ENCODE assay signal across 23 cellular contexts in genomic region chr7:14786314-14786895, GRCh38.
"Had no signal": no experiment of that assay in that cellular context is flagged by ENCODE, and none has a peak within 500 bp of the region (broad histone marks: within the 10 kb centered on the region; RNA-seq: fewer than 3 reads in every experiment).

No MANE protein-coding gene starts in this region.

- H3K27me3 ChIP-seq: breast epithelium, colonic mucosa, spleen, uterus had no signal

- H3K4me1 ChIP-seq: breast epithelium, colonic mucosa, spleen, uterus had no signal

- DNase-seq: activated CD4-positive, alpha-beta T cell treated with anti-CD3 and anti-CD28 coated beads, Interleukin-2, amount 50 U/mL, for 1 hour; activated CD8-positive, alpha-beta memory T cell treated with anti-CD3 and anti-CD28 coated beads, Interleukin-2, amount 10 ng/mL, durations not matched to agents 7 days and 5 days; activated CD8-positive, alpha-beta T cell treated with anti-CD3 and anti-CD28 coated beads, Interleukin-2, amount 10 ng/mL, durations not matched to agents 7 days and 5 days; activated naive CD8-positive, alpha-beta T cell treated with anti-CD3 and anti-CD28 coated beads, Interleukin-2, amount 50 U/mL, for 24 hours; activated T-cell treated with anti-CD3 and anti-CD28 coated beads, Interleukin-2, amount 50 U/mL, for 48 hours; colonic mucosa; effector CD8-positive, alpha-beta T cell; hippocampal formation; midbrain; naive thymus-derived CD8-positive, alpha-beta T cell; occipital lobe; spleen; T-helper 2 cell; trophoblast cell; uterus had no signal

- H3K9me3 ChIP-seq: breast epithelium, colonic mucosa, spleen, thoracic aorta, uterus had no signal

- H3K27ac Mint-ChIP-seq: activated CD8-positive, alpha-beta memory T cell treated with anti-CD3 and anti-CD28 coated beads, Interleukin-2, amount 10 ng/mL, durations not matched to agents 7 days and 5 days; activated CD8-positive, alpha-beta T cell treated with anti-CD3 and anti-CD28 coated beads, Interleukin-2, amount 10 ng/mL, durations not matched to agents 7 days and 5 days; activated naive CD4-positive, alpha-beta T cell treated with anti-CD3 and anti-CD28 coated beads, Interleukin-2, amount 50 U/mL, for 24 hours; activated naive CD8-positive, alpha-beta T cell treated with anti-CD3 and anti-CD28 coated beads, Interleukin-2, amount 50 U/mL, for 24 hours; activated T-helper 2 cell treated with anti-CD3 and anti-CD28 coated beads, Interferon-gamma antibody, Interleukin-2, Interleukin-4, amounts not matched to agents 10 μg/mL and 5 μg/mL and 100 μg/mL, durations not matched to agents 14 hours and 24 hours and 36 hours; naive thymus-derived CD8-positive, alpha-beta T cell; stimulated activated naive CD8-positive, alpha-beta T cell treated with anti-CD3 and anti-CD28 coated beads, Interleukin-15, Interleukin-2, amounts not matched to agents 100 ng/mL and 50 ng/mL, for 24 hours had no signal

- ATAC-seq: activated CD8-positive, alpha-beta memory T cell treated with anti-CD3 and anti-CD28 coated beads, Interleukin-2, amount 10 ng/mL, durations not matched to agents 7 days and 5 days; activated CD8-positive, alpha-beta T cell treated with anti-CD3 and anti-CD28 coated beads, Interleukin-2, amount 10 ng/mL, durations not matched to agents 7 days and 5 days; activated naive CD8-positive, alpha-beta T cell treated with anti-CD3 and anti-CD28 coated beads, Interleukin-2, amount 50 U/mL, for 24 hours; naive thymus-derived CD8-positive, alpha-beta T cell; right cardiac atrium had no signal

- H3K4me1 Mint-ChIP-seq: activated CD8-positive, alpha-beta memory T cell treated with anti-CD3 and anti-CD28 coated beads, Interleukin-2, amount 10 ng/mL, durations not matched to agents 7 days and 5 days; activated naive CD4-positive, alpha-beta T cell treated with anti-CD3 and anti-CD28 coated beads, Interleukin-2, amount 50 U/mL, for 24 hours; activated naive CD8-positive, alpha-beta T cell treated with anti-CD3 and anti-CD28 coated beads, Interleukin-2, amount 50 U/mL, for 24 hours; central memory CD8-positive, alpha-beta T cell; naive thymus-derived CD8-positive, alpha-beta T cell; neural crest cell had no signal

- H3K4me3 Mint-ChIP-seq: activated CD8-positive, alpha-beta memory T cell treated with anti-CD3 and anti-CD28 coated beads, Interleukin-2, amount 10 ng/mL, durations not matched to agents 7 days and 5 days; activated CD8-positive, alpha-beta T cell treated with anti-CD3 and anti-CD28 coated beads, Interleukin-2, amount 10 ng/mL, durations not matched to agents 7 days and 5 days; activated naive CD4-positive, alpha-beta T cell treated with anti-CD3 and anti-CD28 coated beads, Interleukin-2, amount 50 U/mL, for 24 hours; activated naive CD8-positive, alpha-beta T cell treated with anti-CD3 and anti-CD28 coated beads, Interleukin-2, amount 50 U/mL, for 24 hours; central memory CD8-positive, alpha-beta T cell; naive thymus-derived CD8-positive, alpha-beta T cell; neural crest cell; stimulated activated naive CD8-positive, alpha-beta T cell treated with anti-CD3 and anti-CD28 coated beads, Interleukin-15, Interleukin-2, amounts not matched to agents 100 ng/mL and 50 ng/mL, for 24 hours had no signal

- H3K4me3 ChIP-seq: breast epithelium, colonic mucosa, spleen, thoracic aorta, uterus had no signal

- H3K36me3 ChIP-seq: breast epithelium, colonic mucosa, spleen, thoracic aorta, uterus had no signal

- H3K27ac ChIP-seq: breast epithelium, colonic mucosa, spleen, thoracic aorta, uterus had no signal

- H3K36me3 Mint-ChIP-seq: activated CD8-positive, alpha-beta memory T cell treated with anti-CD3 and anti-CD28 coated beads, Interleukin-2, amount 10 ng/mL, durations not matched to agents 7 days and 5 days; activated naive CD4-positive, alpha-beta T cell treated with anti-CD3 and anti-CD28 coated beads, Interleukin-2, amount 50 U/mL, for 24 hours; naive thymus-derived CD8-positive, alpha-beta T cell had no signal

- H3K9me3 Mint-ChIP-seq: activated naive CD4-positive, alpha-beta T cell treated with anti-CD3 and anti-CD28 coated beads, Interleukin-2, amount 50 U/mL, for 24 hours; activated T-helper 2 cell treated with anti-CD3 and anti-CD28 coated beads, Interferon-gamma antibody, Interleukin-2, Interleukin-4, amounts not matched to agents 10 μg/mL and 5 μg/mL and 100 μg/mL, durations not matched to agents 14 hours and 24 hours and 36 hours; central memory CD8-positive, alpha-beta T cell; neural crest cell; stimulated activated naive CD8-positive, alpha-beta T cell treated with anti-CD3 and anti-CD28 coated beads, Interleukin-15, Interleukin-2, amounts not matched to agents 100 ng/mL and 50 ng/mL, for 24 hours had no signal

- H3K27me3 Mint-ChIP-seq: activated CD8-positive, alpha-beta memory T cell treated with anti-CD3 and anti-CD28 coated beads, Interleukin-2, amount 10 ng/mL, durations not matched to agents 7 days and 5 days; activated naive CD4-positive, alpha-beta T cell treated with anti-CD3 and anti-CD28 coated beads, Interleukin-2, amount 50 U/mL, for 24 hours; activated naive CD8-positive, alpha-beta T cell treated with anti-CD3 and anti-CD28 coated beads, Interleukin-2, amount 50 U/mL, for 24 hours; central memory CD8-positive, alpha-beta T cell; naive thymus-derived CD8-positive, alpha-beta T cell; stimulated activated naive CD8-positive, alpha-beta T cell treated with anti-CD3 and anti-CD28 coated beads, Interleukin-15, Interleukin-2, amounts not matched to agents 100 ng/mL and 50 ng/mL, for 24 hours had no signal
